Comparison of ENCODE assay signal across 22 cellular contexts in the genomic region with DNA sequence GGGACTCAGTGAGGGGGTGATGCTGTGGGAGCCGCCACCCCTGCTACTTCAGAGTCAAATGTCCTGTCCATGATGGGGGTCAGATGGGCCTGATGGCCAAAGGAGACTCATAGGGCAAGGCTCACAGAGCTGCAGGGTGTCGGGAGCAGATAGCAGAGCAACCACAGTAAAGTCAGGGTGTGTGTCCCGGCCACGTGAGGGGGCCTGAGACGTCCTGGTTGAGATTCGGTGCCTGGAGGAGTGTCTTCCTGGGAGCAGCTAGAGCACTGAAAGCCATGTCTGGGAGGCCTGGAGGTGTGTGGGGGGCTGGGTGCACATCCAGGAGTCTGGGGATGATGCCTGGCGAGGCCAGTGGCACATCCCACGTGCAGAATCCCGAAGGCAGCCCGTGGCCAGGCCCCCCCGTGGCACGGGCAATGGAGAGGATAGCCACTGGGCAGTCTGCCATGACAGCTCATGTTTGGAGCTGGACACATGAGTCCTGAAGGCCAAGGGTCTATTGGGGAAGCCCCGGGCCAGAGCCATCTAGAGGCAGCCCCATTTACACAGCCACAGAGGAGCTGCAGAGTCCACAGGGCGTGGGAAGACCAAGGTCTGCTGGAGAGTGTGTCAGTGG.
"Had no signal": no experiment of that assay in that cellular context is flagged by ENCODE, and none has a peak within 500 bp of the region (broad histone marks: within the 10 kb centered on the region; RNA-seq: fewer than 3 reads in every experiment).

No MANE protein-coding gene starts in this region.

- H3K4me3 ChIP-seq: body of pancreas, colonic mucosa, gastroesophageal sphincter, right lobe of liver, skin epidermis, tibial artery, upper lobe of right lung had no signal

- DNase-seq: activated CD4-positive, alpha-beta T cell treated with anti-CD3 and anti-CD28 coated beads for 36 hours; activated CD4-positive, CD25-positive, alpha-beta regulatory T cell; activated CD8-positive, alpha-beta memory T cell treated with anti-CD3 and anti-CD28 coated beads, Interleukin-2, amount 10 ng/mL, durations not matched to agents 7 days and 5 days; activated CD8-positive, alpha-beta T cell treated with anti-CD3 and anti-CD28 coated beads, Interleukin-2, amount 10 ng/mL, durations not matched to agents 7 days and 5 days; activated T-cell treated with anti-CD3 and anti-CD28 coated beads, Interleukin-2, amount 50 U/mL, for 48 hours; colonic mucosa; effector CD8-positive, alpha-beta T cell; hippocampal formation; left ventricle myocardium superior; naive B cell; right lobe of liver; stimulated activated CD4-positive, alpha-beta T cell treated with anti-CD3 and anti-CD28 coated beads, Interleukin-4, amount 100 ng/mL, for 4 hours; stimulated activated CD8-positive, alpha-beta memory T cell treated with anti-CD3 and anti-CD28 coated beads, Interleukin-4, amount 100 ng/mL, for 48 hours; stimulated activated naive CD8-positive, alpha-beta T cell treated with anti-CD3 and anti-CD28 coated beads, Interleukin-15, amount 100 ng/mL, for 72 hours; tibial artery; upper lobe of right lung had no signal

- H3K36me3 ChIP-seq: colonic mucosa, gastroesophageal sphincter, right lobe of liver, tibial artery, upper lobe of right lung had no signal

- H3K9me3 ChIP-seq: colonic mucosa, right lobe of liver had no signal

- H3K27me3 ChIP-seq: body of pancreas, colonic mucosa, right lobe of liver, upper lobe of right lung had no signal

- ATAC-seq: activated CD4-positive, alpha-beta T cell treated with anti-CD3 and anti-CD28 coated beads for 36 hours; activated CD8-positive, alpha-beta memory T cell treated with anti-CD3 and anti-CD28 coated beads, Interleukin-2, amount 10 ng/mL, durations not matched to agents 7 days and 5 days; activated CD8-positive, alpha-beta T cell treated with anti-CD3 and anti-CD28 coated beads, Interleukin-2, amount 10 ng/mL, durations not matched to agents 7 days and 5 days; activated naive CD4-positive, alpha-beta T cell treated with anti-CD3 and anti-CD28 coated beads, Interleukin-2, amount 50 U/mL, for 72 hours; stimulated activated naive CD8-positive, alpha-beta T cell treated with anti-CD3 and anti-CD28 coated beads, Interleukin-15, amount 100 ng/mL, for 72 hours had no signal

- H3K4me1 ChIP-seq: body of pancreas, colonic mucosa, right lobe of liver, tibial artery, upper lobe of right lung had no signal

- FAIRE-seq: keratinocyte had no signal

- H3K27ac ChIP-seq: body of pancreas, colonic mucosa, epithelial cell of prostate, right lobe of liver, tibial artery, upper lobe of right lung had no signal
